ENCODE assay signal across 8 cellular contexts in genomic region chr22:38034278-38034882, GRCh38. TPM values are rescaled to one million over a fixed set of nuclear protein-coding genes. Genes with fewer than 3 reads are reported as not detected.
DNase-seq lines count a peak whose midpoint lies in the region; ATAC-seq and TF ChIP-seq lines count a peak whose summit lies in the region.

No MANE protein-coding gene starts in this region.

- TF ChIP-seq CTCF in lung (IDR thresholded peaks at IDR 0.05; ENCODE audit: control extremely low read depth, extremely low read depth) (no peak), tibial nerve (IDR thresholded peaks at IDR 0.05) (peak in 1 of 5 experiments; percentile 5)

- peaks cover 21% of the 10 kb centered on the region for H3K4me1 ChIP-seq in NT2/D1 (ENCODE audit: insufficient read depth, insufficient read length)
- H3K4me1 ChIP-seq in ectodermal cell (ENCODE audit: control insufficient read depth, insufficient read depth, low read length): peaks cover 46% of the 10 kb centered on the region
- H3K4me1 ChIP-seq in lung (ENCODE audit: control insufficient read depth in 2 of 2, insufficient read depth in 2 of 2, low read length in 2 of 2): peaks cover 0 to 13% of the 10 kb centered on the region in 2 donors
- H3K4me1 ChIP-seq in tibial nerve: peaks cover 0 to 98% (median 61%) of the 10 kb centered on the region in 4 donors

- TF ChIP-seq EP300 in tibial nerve (IDR thresholded peaks at IDR 0.05): peak in 1 of 2 donors; percentile 76

- TF ChIP-seq POLR2A in tibial nerve (IDR thresholded peaks at IDR 0.05): peak; percentile 14 to 24

- no peaks in the 10 kb centered on the region for H3K36me3 ChIP-seq in NT2/D1 (ENCODE audit: insufficient read depth, insufficient read length, low read length)
- no peaks in the 10 kb centered on the region for H3K36me3 ChIP-seq in ectodermal cell (ENCODE audit: control insufficient read depth, insufficient read depth, low read length)
- H3K36me3 ChIP-seq in lung (ENCODE audit: control insufficient read depth in 2 of 2, insufficient read depth in 2 of 2, low read length in 2 of 2): no peaks in the 10 kb centered on the region
- H3K36me3 ChIP-seq in tibial nerve: no peaks in the 10 kb centered on the region

- peak overlapping the region; percentile 67 for H3K27ac ChIP-seq in ectodermal cell (ENCODE audit: insufficient read depth, low read depth, low read length, poor library complexity, severe bottlenecking)
- H3K27ac ChIP-seq in lung (ENCODE audit: low read depth in 1 of 2, low read length in 1 of 2): peak overlapping the region in 1 of 2 donors; percentile 79
- H3K27ac ChIP-seq in tibial nerve: peak overlapping the region; percentile 79 to 96 (median 86)

- H3K36me3 Mint-ChIP-seq in T-helper 17 cell (ENCODE audit: low read depth): peaks cover 5% of the 10 kb centered on the region
- no peaks in the 10 kb centered on the region for H3K36me3 Mint-ChIP-seq in activated T-cell treated with anti-CD3 and anti-CD28 coated beads, Interleukin-2, amount 50 U/mL, for 4 hours (ENCODE audit: insufficient read depth)

- H3K27ac Mint-ChIP-seq in T-helper 17 cell: no peak overlapping the region

- no peaks in the 10 kb centered on the region for H3K9me3 Mint-ChIP-seq in activated T-cell treated with anti-CD3 and anti-CD28 coated beads, Interleukin-2, amount 50 U/mL, for 4 hours

- H3K27me3 ChIP-seq in NT2/D1 (ENCODE audit: insufficient read depth, insufficient read length) (no peaks in the 10 kb centered on the region), ectodermal cell (ENCODE audit: control insufficient read depth, insufficient read depth, low read length, poor library complexity, severe bottlenecking) (no peaks in the 10 kb centered on the region), lung (ENCODE audit: control insufficient read depth, insufficient read depth) (no peaks in the 10 kb centered on the region), tibial nerve (no peaks in the 10 kb centered on the region)

- ATAC-seq in lung (ENCODE audit: insufficient read depth, low FRiP score): peak; percentile 45
- no peak for ATAC-seq in T-helper 17 cell
- no peak for ATAC-seq in activated T-cell treated with anti-CD3 and anti-CD28 coated beads, Interleukin-2, amount 50 U/mL, for 4 hours

- H3K4me3 ChIP-seq in NT2/D1 (ENCODE audit: insufficient read length, low read depth) (peak overlapping the region; percentile 1), ectodermal cell (ENCODE audit: insufficient read depth, low read depth, low read length) (no peak overlapping the region), lung (no peak overlapping the region), tibial nerve (no peak overlapping the region)

- WGBS in ectodermal cell, 2 experiments: 21 to 26% methylated on average over 15 of the region's 15 CpGs
- 40 to 60% methylated on average over 15 of the region's 15 CpGs for WGBS in lung, 2 donors
- 21 to 22% methylated on average over 10 to 15 of the region's 15 CpGs for WGBS in tibial nerve, 2 donors

- H3K9ac ChIP-seq in NT2/D1 (ENCODE audit: insufficient read length, low read depth): peak overlapping the region; percentile 84

- no peaks in the 10 kb centered on the region for H3K27me3 Mint-ChIP-seq in T-helper 17 cell
- H3K27me3 Mint-ChIP-seq in activated T-cell treated with anti-CD3 and anti-CD28 coated beads, Interleukin-2, amount 50 U/mL, for 4 hours (ENCODE audit: low read depth): no peaks in the 10 kb centered on the region

- H3K9me3 ChIP-seq in NT2/D1 (ENCODE audit: insufficient read depth, low read length) (no peaks in the 10 kb centered on the region), ectodermal cell (ENCODE audit: control insufficient read depth, low read length) (no peaks in the 10 kb centered on the region), lung (ENCODE audit: control insufficient read depth in 2 of 2, insufficient read depth in 1 of 2, low read length in 1 of 2) (peaks cover 0 to 2% of the 10 kb centered on the region in 2 donors), tibial nerve (no peaks in the 10 kb centered on the region), T-helper 17 cell (ENCODE audit: control insufficient read depth, low read length, poor library complexity, severe bottlenecking) (no peaks in the 10 kb centered on the region)

- DNase-seq in ELF-1 (ENCODE audit: low read depth, low spot score) (peak; percentile 93), NT2/D1 (ENCODE audit: low read depth, low spot score) (peak; percentile 72), lung (ENCODE audit: low spot score) (peak; percentile 52), tibial nerve (ENCODE audit: low spot score in 2 of 2) (peak in 1 of 2 donors; percentile 57), T-helper 17 cell (no peak)
- no peak for DNase-seq in activated CD4-positive, alpha-beta T cell treated with anti-CD3 and anti-CD28 coated beads, Interleukin-2, amount 50 U/mL, for 1 hour
- DNase-seq in activated T-cell treated with anti-CD3 and anti-CD28 coated beads, Interleukin-2, amount 50 U/mL, for 4 hours: no peak

- H3K4me1 Mint-ChIP-seq in T-helper 17 cell: peaks cover 5% of the 10 kb centered on the region
- no peaks in the 10 kb centered on the region for H3K4me1 Mint-ChIP-seq in activated T-cell treated with anti-CD3 and anti-CD28 coated beads, Interleukin-2, amount 50 U/mL, for 4 hours (ENCODE audit: low read depth)

- H3K4me3 Mint-ChIP-seq in T-helper 17 cell: no peak overlapping the region
- H3K4me3 Mint-ChIP-seq in activated T-cell treated with anti-CD3 and anti-CD28 coated beads, Interleukin-2, amount 50 U/mL, for 4 hours: no peak overlapping the region

RNA-seq across cellular contexts. Expression of gene PICK1, which starts 22.8 kb away (rescaled TPM):
- 29.4 TPM for polyA plus RNA-seq in ectodermal cell (2013, experiment 1 of 4)
- polyA plus RNA-seq in ectodermal cell (2013, experiment 2 of 4): 30.9 TPM
- 20.3 TPM for polyA plus RNA-seq in ectodermal cell (2013, experiment 3 of 4)
- 23.2 TPM for polyA plus RNA-seq in ectodermal cell (2013, experiment 4 of 4)
- total RNA-seq in lung (10 to 100 TPM; 32.4 to 45.6 TPM), tibial nerve (10 to 100 TPM; 32.1 to 49.8 (median 44.2) TPM), T-helper 17 cell (10 to 100 TPM; 24.5 to 25.4 TPM)
- 10 to 100 TPM; 33.3 to 41.4 TPM for polyA plus RNA-seq in lung
- 10 to 100 TPM; 21.7 to 24.2 (median 23.1) TPM for total RNA-seq in activated T-cell treated with anti-CD3 and anti-CD28 coated beads, Interleukin-2, amount 50 U/mL, for 4 hours

RNA-seq across cellular contexts. Expression of gene SLC16A8, which starts 49.6 kb away (rescaled TPM):
- polyA plus RNA-seq in ectodermal cell (2013, experiment 1 of 4): 0.31 TPM
- 1.5 TPM for polyA plus RNA-seq in ectodermal cell (2013, experiment 2 of 4)
- polyA plus RNA-seq in ectodermal cell (2013, experiment 3 of 4): 0.96 TPM
- polyA plus RNA-seq in ectodermal cell (2013, experiment 4 of 4): 0.45 TPM
- under 1 TPM in 1 of 2 donors, not detected in 1; 0.64 TPM for total RNA-seq in lung
- under 1 TPM; 0.32 to 0.39 TPM for polyA plus RNA-seq in lung
- total RNA-seq in tibial nerve: 1 to 10 TPM in 3 of 4 donors, under 1 TPM in 1; 0.98 to 1.8 (median 1.4) TPM
- not detected for total RNA-seq in T-helper 17 cell
- not detected for total RNA-seq in activated T-cell treated with anti-CD3 and anti-CD28 coated beads, Interleukin-2, amount 50 U/mL, for 4 hours

RNA-seq across cellular contexts. Expression of gene SOX10, which starts 50.0 kb away (rescaled TPM):
- 18.7 TPM for polyA plus RNA-seq in ectodermal cell (2013, experiment 1 of 4)
- 23.0 TPM for polyA plus RNA-seq in ectodermal cell (2013, experiment 2 of 4)
- polyA plus RNA-seq in ectodermal cell (2013, experiment 3 of 4): 24.9 TPM
- polyA plus RNA-seq in ectodermal cell (2013, experiment 4 of 4): 31.6 TPM
- under 1 TPM in 1 of 2 donors, not detected in 1; 0.54 TPM for total RNA-seq in lung
- polyA plus RNA-seq in lung: under 1 TPM in 1 of 2 donors, not detected in 1; 0.10 TPM
- 10 to 100 TPM; 59.9 to 94.0 (median 84.2) TPM for total RNA-seq in tibial nerve
- not detected for total RNA-seq in T-helper 17 cell
- not detected for total RNA-seq in activated T-cell treated with anti-CD3 and anti-CD28 coated beads, Interleukin-2, amount 50 U/mL, for 4 hours

Comparison
In these comparisons a context has a peak if more than half of its experiments do, and no peak if none do; other contexts are left out.
1. DNase-seq: peak in ELF-1 (single experiment), NT2/D1 (single experiment) and lung (single experiment); none in T-helper 17 cell (0 of 3), activated CD4-positive, alpha-beta T cell treated with anti-CD3 and anti-CD28 coated beads, Interleukin-2, amount 50 U/mL, for 1 hour (single experiment) and activated T-cell treated with anti-CD3 and anti-CD28 coated beads, Interleukin-2, amount 50 U/mL, for 4 hours (single experiment).
2. RNA of gene SOX10, which starts 50.0 kb away (total RNA-seq): 59.9 to 94.0 TPM in tibial nerve; 0.54 TPM in lung, not detected in T-helper 17 cell and not detected in activated T-cell treated with anti-CD3 and anti-CD28 coated beads, Interleukin-2, amount 50 U/mL, for 4 hours; every median in the first group is over 10 times any median in the second.